In genomic region chr16:58157239-58157638, GRCh38 we compare ENCODE assay signal across 2 cellular contexts.
TF ChIP-seq lines count a peak whose summit lies in the region.

No MANE protein-coding gene starts in this region.

TF ChIP-seq in SK-N-SH treated with all-trans-retinoic acid at 6 μM for 48 hours, 23 proteins besides CTCF, POLR2A, EP300 and RAD21 (continued from another document):
- no peak for TF ChIP-seq TSHZ2 (CRISPR knock-in tag; IDR thresholded peaks at IDR 0.05)
- TF ChIP-seq TCF4 (CRISPR knock-in tag; IDR thresholded peaks at IDR 0.05; ENCODE audit: borderline replicate concordance): no peak
- TF ChIP-seq TOX (CRISPR knock-in tag; IDR thresholded peaks at IDR 0.05; ENCODE audit: borderline replicate concordance): no peak
- no peak for TF ChIP-seq ISL1 (CRISPR knock-in tag; IDR thresholded peaks at IDR 0.05)
- no peak for TF ChIP-seq ZC3H10 (CRISPR knock-in tag; IDR thresholded peaks at IDR 0.05)
- no peak for TF ChIP-seq BACH2 (CRISPR knock-in tag; IDR thresholded peaks at IDR 0.05; ENCODE audit: borderline replicate concordance)

TF ChIP-seq in SK-N-SH, 30 proteins besides CTCF, POLR2A, EP300 and RAD21 (continued from another document):
- TF ChIP-seq TEAD4 (IDR thresholded peaks at IDR 0.05; ENCODE audit: borderline replicate concordance, insufficient read depth): no peak
- TF ChIP-seq CHD2 (IDR thresholded peaks at IDR 0.05; ENCODE audit: low read length, partially characterized antibody): no peak
- no peak for TF ChIP-seq NRF1 (IDR thresholded peaks at IDR 0.05; ENCODE audit: low read depth, low read length)
- TF ChIP-seq NFIC (IDR thresholded peaks at IDR 0.05; ENCODE audit: borderline replicate concordance): no peak
- no peak for TF ChIP-seq FOSL2 (IDR thresholded peaks at IDR 0.05; ENCODE audit: borderline replicate concordance, low read depth)
